In the genomic region with DNA sequence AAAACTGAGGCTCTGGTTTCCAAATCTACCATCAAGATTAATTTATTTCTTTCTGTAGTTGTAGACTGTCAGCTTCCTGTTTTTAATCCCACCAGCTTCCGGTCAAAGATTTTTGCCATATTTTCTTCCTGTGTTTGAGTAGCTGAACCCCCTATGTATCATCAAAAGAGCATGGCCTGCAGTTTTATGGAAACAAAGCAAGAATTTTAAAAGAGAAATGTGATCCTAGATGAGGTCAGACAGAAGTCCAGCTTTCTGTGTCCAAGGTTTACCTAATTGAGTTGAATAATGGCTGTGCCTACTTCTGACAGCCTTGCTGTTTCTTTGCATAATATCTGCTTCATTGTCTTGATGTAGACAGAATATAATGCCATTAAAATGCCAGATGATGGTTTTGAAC, we compare ENCODE assay signal across 25 cellular contexts.
A peak's percentile ranks its signal among the peaks of the same experiment; 100 is the strongest.
DNase-seq lines count a peak whose midpoint lies in the region; ATAC-seq and TF ChIP-seq lines count a peak whose summit lies in the region.
"Had no signal": no experiment of that assay in that cellular context is flagged by ENCODE, and none has a peak within 500 bp of the region (broad histone marks: within the 10 kb centered on the region; RNA-seq: fewer than 3 reads in every experiment).

No MANE protein-coding gene starts in this region.

- H3K27ac Mint-ChIP-seq in glutamatergic neuron (ENCODE audit: unreplicated experiment) = peak overlapping the region; percentile 45
- H3K27ac Mint-ChIP-seq: CD4-positive, alpha-beta T cell; T-helper 1 cell treated with Interleukin-12 subunit alpha and Interleukin-12 subunit beta and Interleukin-4 antibody, amounts not matched to agents 30 μg/mL and 1 μg/mL, for 36 hours had no signal

- H3K4me1 Mint-ChIP-seq in glutamatergic neuron (ENCODE audit: low read depth, unreplicated experiment) = peaks cover 13% of the 10 kb centered on the region

- 56% methylated on average over 1 of the region's 1 CpG for WGBS in right cardiac atrium

- no peaks in the 10 kb centered on the region for H3K27me3 ChIP-seq in adipocyte (replicated peaks; ENCODE audit: control insufficient read depth, insufficient read depth, low read length)
- no peaks in the 10 kb centered on the region for H3K27me3 ChIP-seq in right cardiac atrium (ENCODE audit: control insufficient read depth, insufficient read depth)
- H3K27me3 ChIP-seq: Peyer's patch, tibial nerve had no signal

- H3K4me3 ChIP-seq in adipocyte (ENCODE audit: low read length) (no peak overlapping the region), right cardiac atrium (ENCODE audit: low read length) (no peak overlapping the region)
- H3K4me3 ChIP-seq: Peyer's patch, tibial nerve had no signal

- H3K27ac ChIP-seq in right cardiac atrium (ENCODE audit: low read length) = no peak overlapping the region
- H3K27ac ChIP-seq: Peyer's patch, tibial nerve, VCaP had no signal

- H3K9me3 ChIP-seq in adipocyte (ENCODE audit: control insufficient read depth, low read length) (peaks cover 4% of the 10 kb centered on the region), right cardiac atrium (ENCODE audit: control insufficient read depth, low read length) (no peaks in the 10 kb centered on the region)
- H3K9me3 ChIP-seq: Peyer's patch had no signal

- H3K9me3 Mint-ChIP-seq in glutamatergic neuron (ENCODE audit: unreplicated experiment) = peaks cover 2% of the 10 kb centered on the region

- H3K4me3 Mint-ChIP-seq in glutamatergic neuron (ENCODE audit: unreplicated experiment) = no peak overlapping the region
- H3K4me3 Mint-ChIP-seq: CD4-positive, alpha-beta T cell; T-helper 1 cell treated with Interleukin-12 subunit alpha and Interleukin-12 subunit beta and Interleukin-4 antibody, amounts not matched to agents 30 μg/mL and 1 μg/mL, for 36 hours had no signal

- intact Hi-C loops in right cardiac atrium (cut with DNase I) = no loop called here

- H3K4me1 ChIP-seq in adipocyte (ENCODE audit: control insufficient read depth, insufficient read depth, low read length) = no peaks in the 10 kb centered on the region
- peaks cover 2% of the 10 kb centered on the region for H3K4me1 ChIP-seq in right cardiac atrium (ENCODE audit: control insufficient read depth, insufficient read depth, low read length)
- H3K4me1 ChIP-seq: Peyer's patch had no signal

- no peaks in the 10 kb centered on the region for H3K36me3 Mint-ChIP-seq in glutamatergic neuron (ENCODE audit: unreplicated experiment)

- ATAC-seq in GM18870 (IDR thresholded peaks at IDR 0.05; ENCODE audit: unreplicated experiment) (no peak), right cardiac atrium (no peak)
- ATAC-seq: esophagus mucosa had no signal

- DNase-seq in EH (ENCODE audit: low read depth) (peak; percentile 36), HT1080 (ENCODE audit: low read depth) (peak; percentile 17), adipocyte (ENCODE audit: low read depth) (peak; percentile 23), glutamatergic neuron (no peak), superior temporal gyrus (ENCODE audit: extremely low spot score) (no peak), epidermal melanocyte (ENCODE audit: insufficient read length, low spot score) (no peak), right cardiac atrium (no peak)
- DNase-seq: activated CD4-positive, alpha-beta T cell treated with anti-CD3 and anti-CD28 coated beads, Interleukin-2, amount 50 U/mL, for 48 hours; activated gamma-delta T cell treated with Interleukin-2 at 50 U/mL for 16 hours; CD4-positive, alpha-beta T cell; DMS 273 treated with DMSO at 0.1 percent for 48 hours; effector CD4-positive, alpha-beta T cell; Karpas-422; mammary epithelial cell; NCI-H446; occipital lobe; Peyer's patch; retina; stimulated activated CD4-positive, alpha-beta T cell treated with anti-CD3 and anti-CD28 coated beads, Interleukin-4, amount 100 ng/mL, for 24 hours; stimulated activated naive CD4-positive, alpha-beta T cell treated with Interleukin-2 at 50 U/mL for 16 hours had no signal

- H3K36me3 ChIP-seq in adipocyte (ENCODE audit: control insufficient read depth, insufficient read depth, low read length, severe bottlenecking) = peaks cover 3% of the 10 kb centered on the region

- no peak for TF ChIP-seq CTCF in glutamatergic neuron (IDR thresholded peaks at IDR 0.05; ENCODE audit: partially characterized antibody, unreplicated experiment)

- H3K9ac ChIP-seq in adipocyte (ENCODE audit: low read length) = no peak overlapping the region

- H3K27me3 Mint-ChIP-seq in glutamatergic neuron (ENCODE audit: unreplicated experiment) = peaks cover 6% of the 10 kb centered on the region
- H3K27me3 Mint-ChIP-seq: CD4-positive, alpha-beta T cell had no signal

Comparison
In these comparisons a context has a peak if more than half of its experiments do, and no peak if none do; other contexts are left out.
1. DNase-seq: peak in EH (single experiment), HT1080 (single experiment) and adipocyte (single experiment); none in glutamatergic neuron (single experiment), superior temporal gyrus (single experiment), epidermal melanocyte (single experiment) and right cardiac atrium (0 of 3).